Comparison of ENCODE assay signal across 11 cellular contexts in genomic region chr9:33151601-33152000, GRCh38. TPM values are rescaled to one million over a fixed set of nuclear protein-coding genes. Genes with fewer than 3 reads are reported as not detected.
DNase-seq lines count a peak whose midpoint lies in the region; ATAC-seq and TF ChIP-seq lines count a peak whose summit lies in the region.
"Had no signal": no experiment of that assay in that cellular context is flagged by ENCODE, and none has a peak within 500 bp of the region (broad histone marks: within the 10 kb centered on the region; RNA-seq: fewer than 3 reads in every experiment).

No MANE protein-coding gene starts in this region.

- H3K27me3 Mint-ChIP-seq in natural killer cell treated with Interleukin-12 subunit alpha and Interleukin-12 subunit beta and Interleukin-15 and Interleukin-18, amount 100 ng/mL, for 72 hours = no peaks in the 10 kb centered on the region

- H3K36me3 Mint-ChIP-seq in natural killer cell treated with Interleukin-12 subunit alpha and Interleukin-12 subunit beta and Interleukin-15 and Interleukin-18, amount 100 ng/mL, for 72 hours = no peaks in the 10 kb centered on the region

- H3K27me3 ChIP-seq in heart right ventricle (no peaks in the 10 kb centered on the region), colonic mucosa (no peaks in the 10 kb centered on the region), uterus (no peaks in the 10 kb centered on the region)

- H3K4me1 ChIP-seq in heart right ventricle = peaks cover 33 to 98% (median 87%) of the 10 kb centered on the region in 9 donors
- peaks cover 13% of the 10 kb centered on the region for H3K4me1 ChIP-seq in colonic mucosa
- H3K4me1 ChIP-seq in uterus = peaks cover 0 to 12% of the 10 kb centered on the region in 2 donors

- TF ChIP-seq CTCF in heart right ventricle (IDR thresholded peaks at IDR 0.05) = no peak
- TF ChIP-seq CTCF in colonic mucosa (IDR thresholded peaks at IDR 0.05) = no peak
- TF ChIP-seq CTCF in uterus (IDR thresholded peaks at IDR 0.05) = no peak

- peaks cover 75 to 80% of the 10 kb centered on the region in 2 donors for H3K4me1 Mint-ChIP-seq in natural killer cell treated with Interleukin-12 subunit alpha and Interleukin-12 subunit beta and Interleukin-15 and Interleukin-18, amount 100 ng/mL, for 72 hours (ENCODE audit: low read depth in 2 of 2)

- DNase-seq in heart right ventricle (no peak), Right ventricle myocardium superior (no peak), colonic mucosa (no peak), uterus (no peak), NCI-H748 (lab: John Stamatoyannopoulos, UW; ENCODE audit: unreplicated experiment) (no peak), NCI-H2171 (lab: John Stamatoyannopoulos, UW) (no peak), pons (ENCODE audit: low spot score) (no peak)
- DNase-seq in natural killer cell treated with Interleukin-12 subunit alpha and Interleukin-12 subunit beta and Interleukin-15 and Interleukin-18, amount 100 ng/mL, for 72 hours (ENCODE audit: low spot score) = no peak
- DNase-seq: activated effector memory CD4-positive, alpha-beta T cell treated with Interleukin-2 at 50 U/mL for 16 hours; NCI-H774; stimulated activated CD4-positive, alpha-beta T cell treated with anti-CD3 and anti-CD28 coated beads, Interleukin-2, amount 100 ng/mL, for 48 hours had no signal

- H3K4me3 ChIP-seq in heart right ventricle (no peak overlapping the region), colonic mucosa (no peak overlapping the region), uterus (no peak overlapping the region)

- peak overlapping the region; percentile 67 for H3K4me3 Mint-ChIP-seq in natural killer cell treated with Interleukin-12 subunit alpha and Interleukin-12 subunit beta and Interleukin-15 and Interleukin-18, amount 100 ng/mL, for 72 hours

- H3K9me3 ChIP-seq in heart right ventricle = peaks cover 0 to 7% (median 0%) of the 10 kb centered on the region in 11 donors
- no peaks in the 10 kb centered on the region for H3K9me3 ChIP-seq in colonic mucosa
- peaks cover 0 to 4% of the 10 kb centered on the region in 2 donors for H3K9me3 ChIP-seq in uterus

- peak in 1 of 8 donors; percentile 14 for ATAC-seq in heart right ventricle
- no peak for ATAC-seq in Right ventricle myocardium superior (ENCODE audit: poor library complexity)
- no peak for ATAC-seq in natural killer cell treated with Interleukin-12 subunit alpha and Interleukin-12 subunit beta and Interleukin-15 and Interleukin-18, amount 100 ng/mL, for 72 hours

- no peak for TF ChIP-seq POLR2A in uterus (IDR thresholded peaks at IDR 0.05)

- H3K9ac ChIP-seq in colonic mucosa (ENCODE audit: low read depth in 2 of 2, low read length in 2 of 2) = peak overlapping the region in 1 of 2 donors; percentile 51

- peaks cover 0 to 9% (median 0%) of the 10 kb centered on the region in 9 donors for H3K36me3 ChIP-seq in heart right ventricle
- H3K36me3 ChIP-seq in colonic mucosa = no peaks in the 10 kb centered on the region
- H3K36me3 ChIP-seq in uterus = no peaks in the 10 kb centered on the region

- peak overlapping the region in 9 of 10 donors; percentile 24 to 84 (median 73) for H3K27ac ChIP-seq in heart right ventricle
- peak overlapping the region; percentile 41 for H3K27ac ChIP-seq in colonic mucosa
- H3K27ac ChIP-seq in uterus = peak overlapping the region; percentile 79 to 86

- intact Hi-C loops in heart right ventricle (cut with DNase I) = no loop called here
- intact Hi-C loops in Right ventricle myocardium superior (cut with DNase I) = no loop called here
- intact Hi-C loops in colonic mucosa (cut with DNase I) = no loop called here
- intact Hi-C loops in uterus (cut with DNase I; ENCODE audit: low total_unique reads) = no loop called here

- no peaks in the 10 kb centered on the region for H3K9me3 Mint-ChIP-seq in natural killer cell treated with Interleukin-12 subunit alpha and Interleukin-12 subunit beta and Interleukin-15 and Interleukin-18, amount 100 ng/mL, for 72 hours

- WGBS in heart right ventricle, 2 donors = 57 to 60% methylated on average over 2 of the region's 2 CpGs

- peak overlapping the region; percentile 79 to 97 for H3K27ac Mint-ChIP-seq in natural killer cell treated with Interleukin-12 subunit alpha and Interleukin-12 subunit beta and Interleukin-15 and Interleukin-18, amount 100 ng/mL, for 72 hours

RNA-seq across cellular contexts. Expression of gene B4GALT1, which starts 15.5 kb away (rescaled TPM):
- total RNA-seq in heart right ventricle (100 to 1,000 TPM in 1 of 10 donors, 10 to 100 TPM in 9; 30.0 to 117 (median 43.1) TPM), Right ventricle myocardium superior (41.0 TPM), colonic mucosa (10 to 100 TPM; 76.9 to 78.7 TPM), uterus (10 to 100 TPM; 13.1 to 66.3 (median 37.1) TPM)
- 10 to 100 TPM; 14.8 to 29.0 TPM for polyA plus RNA-seq in heart right ventricle
- 10 to 100 TPM; 51.4 to 90.6 TPM for total RNA-seq in natural killer cell treated with Interleukin-12 subunit alpha and Interleukin-12 subunit beta and Interleukin-15 and Interleukin-18, amount 100 ng/mL, for 72 hours
